16 cellular contexts compared by ENCODE assay signal in the genomic region with DNA sequence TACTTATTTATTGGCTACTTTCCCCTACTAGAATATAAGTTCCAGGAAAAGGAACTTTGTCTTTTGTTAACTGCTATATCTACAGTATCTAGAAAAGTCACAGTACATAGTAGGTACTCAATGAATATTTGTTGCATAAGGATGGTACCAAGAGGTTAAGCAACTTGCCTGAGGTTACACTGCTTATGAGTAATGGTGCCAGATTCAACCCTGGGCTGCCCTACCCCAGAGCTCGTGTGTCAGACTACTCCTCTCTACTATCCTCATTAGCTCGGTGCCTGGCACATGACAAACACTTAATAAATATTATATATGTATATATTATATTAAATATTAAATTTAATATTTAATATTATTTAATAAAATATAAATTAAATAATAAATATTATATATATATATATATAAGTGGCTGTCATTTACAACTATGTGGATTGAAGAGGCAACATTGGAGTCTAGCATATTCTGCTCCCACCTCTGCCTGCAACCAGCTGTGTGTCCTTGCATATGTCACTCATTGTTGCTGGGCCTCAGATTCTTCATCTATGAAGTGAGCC.
"Had no signal": no experiment of that assay in that cellular context is flagged by ENCODE, and none has a peak within 500 bp of the region (broad histone marks: within the 10 kb centered on the region; RNA-seq: fewer than 3 reads in every experiment).

No MANE protein-coding gene starts in this region.

- DNase-seq: cortex of kidney; dorsolateral prefrontal cortex; effector CD8-positive, alpha-beta T cell; glutamatergic neuron; islet precursor cell; mucosa of descending colon; naive thymus-derived CD8-positive, alpha-beta T cell; posterior cingulate gyrus; stimulated activated CD4-positive, alpha-beta T cell treated with anti-CD3 and anti-CD28 coated beads, Interleukin-2, amount 100 ng/mL, for 24 hours; stimulated activated CD4-positive, alpha-beta T cell treated with anti-CD3 and anti-CD28 coated beads, Interleukin-4, amount 100 ng/mL, for 4 hours; stimulated activated naive CD4-positive, alpha-beta T cell; stomach; transverse colon had no signal

- H3K27me3 Mint-ChIP-seq: naive thymus-derived CD8-positive, alpha-beta T cell had no signal

- ATAC-seq: gastroesophageal sphincter; left lobe of liver; mucosa of descending colon; naive thymus-derived CD8-positive, alpha-beta T cell; sciatic nerve had no signal

- H3K4me3 Mint-ChIP-seq: naive thymus-derived CD8-positive, alpha-beta T cell had no signal

- H3K9me3 Mint-ChIP-seq: naive thymus-derived CD8-positive, alpha-beta T cell had no signal

- H3K27ac Mint-ChIP-seq: naive thymus-derived CD8-positive, alpha-beta T cell had no signal
